In genomic region chr15:65867933-65868332, GRCh38 we compare ENCODE assay signal across 7 cellular contexts. TPM values are rescaled to one million over a fixed set of nuclear protein-coding genes. Genes with fewer than 3 reads are reported as not detected.
DNase-seq lines count a peak whose midpoint lies in the region; ATAC-seq and TF ChIP-seq lines count a peak whose summit lies in the region.
"Not testable (repeated sequence)": the region's sequence is repeated elsewhere in the genome, so short reads cannot be mapped to it uniquely, and the experiment has no call there.

No MANE protein-coding gene starts in this region.

- H3K27ac Mint-ChIP-seq in IgD-negative memory B cell: peak overlapping the region in 2 of 3 donors; percentile 99 to 100
- peak overlapping the region; percentile 96 for H3K27ac Mint-ChIP-seq in activated CD4-positive, alpha-beta memory T cell treated with anti-CD3 and anti-CD28 coated beads for 36 hours
- not testable (repeated sequence) for H3K27ac Mint-ChIP-seq in activated naive CD8-positive, alpha-beta T cell treated with anti-CD3 and anti-CD28 coated beads, Interleukin-2, amount 10 ng/mL, durations not matched to agents 7 days and 5 days; central memory CD8-positive, alpha-beta T cell (ENCODE audit: low read depth); type B pancreatic cell
- H3K27ac Mint-ChIP-seq in nephron: peak overlapping the region in 2 of 3 experiments; percentile 45 to 99

- not testable (repeated sequence) for H3K36me3 Mint-ChIP-seq in IgD-negative memory B cell; activated CD4-positive, alpha-beta memory T cell treated with anti-CD3 and anti-CD28 coated beads for 36 hours; activated naive CD8-positive, alpha-beta T cell treated with anti-CD3 and anti-CD28 coated beads, Interleukin-2, amount 10 ng/mL, durations not matched to agents 7 days and 5 days; nephron (ENCODE audit: low read depth); type B pancreatic cell
- peaks cover 21% of the 10 kb centered on the region for H3K36me3 Mint-ChIP-seq in central memory CD8-positive, alpha-beta T cell (ENCODE audit: insufficient read depth)

- not testable (repeated sequence) for DNase-seq in DND-41; activated CD4-positive, alpha-beta memory T cell treated with anti-CD3 and anti-CD28 coated beads for 36 hours; activated naive CD8-positive, alpha-beta T cell treated with anti-CD3 and anti-CD28 coated beads, Interleukin-2, amount 10 ng/mL, durations not matched to agents 7 days and 5 days; central memory CD8-positive, alpha-beta T cell (ENCODE audit: low spot score in 2 of 2); type B pancreatic cell (ENCODE audit: extremely low spot score, unreplicated experiment)

- not testable (repeated sequence) for H4K20me1 ChIP-seq in DND-41 (ENCODE audit: insufficient read depth, low read length)

- POLR2A ChIA-PET in activated CD4-positive, alpha-beta memory T cell treated with anti-CD3 and anti-CD28 coated beads for 36 hours (lab: Charles Lee): not testable (repeated sequence)
- POLR2A ChIA-PET in activated naive CD8-positive, alpha-beta T cell treated with anti-CD3 and anti-CD28 coated beads, Interleukin-2, amount 10 ng/mL, durations not matched to agents 7 days and 5 days (lab: Charles Lee): interaction anchor here (0.7 kb wide), 1 partner anchor 9 kb away, joined by 6 read pairs; no protein-coding TSS in a partner anchor

- intact Hi-C loops in activated CD4-positive, alpha-beta memory T cell treated with anti-CD3 and anti-CD28 coated beads for 36 hours (cut with micrococcal nuclease): loop anchor here (5.0 kb wide), 4 partner anchors 41 to 634 kb away; partner anchors contain the start of genes DENND4A, DIS3L and RPL4

- peaks cover 17 to 24% (median 18%) of the 10 kb centered on the region in 3 donors for H3K4me1 Mint-ChIP-seq in IgD-negative memory B cell
- peaks cover 22% of the 10 kb centered on the region for H3K4me1 Mint-ChIP-seq in activated CD4-positive, alpha-beta memory T cell treated with anti-CD3 and anti-CD28 coated beads for 36 hours (ENCODE audit: low read depth)
- H3K4me1 Mint-ChIP-seq in activated naive CD8-positive, alpha-beta T cell treated with anti-CD3 and anti-CD28 coated beads, Interleukin-2, amount 10 ng/mL, durations not matched to agents 7 days and 5 days: peaks cover 16% of the 10 kb centered on the region
- H3K4me1 Mint-ChIP-seq in central memory CD8-positive, alpha-beta T cell: peaks cover 40% of the 10 kb centered on the region
- peaks cover 16% of the 10 kb centered on the region for H3K4me1 Mint-ChIP-seq in nephron
- H3K4me1 Mint-ChIP-seq in type B pancreatic cell (ENCODE audit: unreplicated experiment): peaks cover 14% of the 10 kb centered on the region

- H3K4me3 Mint-ChIP-seq in IgD-negative memory B cell: not testable (repeated sequence)
- H3K4me3 Mint-ChIP-seq in activated CD4-positive, alpha-beta memory T cell treated with anti-CD3 and anti-CD28 coated beads for 36 hours: peak overlapping the region; percentile 96
- peak overlapping the region; percentile 100 for H3K4me3 Mint-ChIP-seq in activated naive CD8-positive, alpha-beta T cell treated with anti-CD3 and anti-CD28 coated beads, Interleukin-2, amount 10 ng/mL, durations not matched to agents 7 days and 5 days
- peak overlapping the region; percentile 99 for H3K4me3 Mint-ChIP-seq in central memory CD8-positive, alpha-beta T cell
- peak overlapping the region; percentile 98 to 99 (median 98) for H3K4me3 Mint-ChIP-seq in nephron
- H3K4me3 Mint-ChIP-seq in type B pancreatic cell: peak overlapping the region; percentile 100

- CTCF ChIA-PET in activated CD4-positive, alpha-beta memory T cell treated with anti-CD3 and anti-CD28 coated beads for 36 hours (lab: Charles Lee): not testable (repeated sequence)

- not testable (repeated sequence) for H3K4me3 ChIP-seq in DND-41 (ENCODE audit: low read depth in 1 of 2, low read length in 2 of 2)

- H3K9me3 ChIP-seq in DND-41 (ENCODE audit: insufficient read depth, low read length, severe bottlenecking): not testable (repeated sequence)

- not testable (repeated sequence) for H3K27ac ChIP-seq in DND-41 (ENCODE audit: low read length)

- not testable (repeated sequence) for ATAC-seq in DND-41 (ENCODE audit: insufficient read depth, low read depth); activated naive CD8-positive, alpha-beta T cell treated with anti-CD3 and anti-CD28 coated beads, Interleukin-2, amount 10 ng/mL, durations not matched to agents 7 days and 5 days (ENCODE audit: low read depth); central memory CD8-positive, alpha-beta T cell (replicated peaks; ENCODE audit: extremely low read depth, poor library complexity, severe bottlenecking)

- H3K4me1 ChIP-seq in DND-41 (ENCODE audit: insufficient read depth, low read length): peaks cover 32% of the 10 kb centered on the region

- not testable (repeated sequence) for H3K36me3 ChIP-seq in DND-41 (ENCODE audit: insufficient read depth, low read length)

- not testable (repeated sequence) for H2AFZ ChIP-seq in DND-41 (ENCODE audit: low read depth, low read length)

- not testable (repeated sequence) for TF ChIP-seq CTCF in DND-41 (IDR thresholded peaks at IDR 0.05; ENCODE audit: borderline replicate concordance, extremely low read depth, low read length, poor library complexity, severe bottlenecking); nephron (IDR thresholded peaks at IDR 0.05; ENCODE audit: unreplicated experiment in 3 of 3); type B pancreatic cell (conservative IDR thresholded peaks at IDR 0.05)

- H3K9me3 Mint-ChIP-seq in IgD-negative memory B cell; activated CD4-positive, alpha-beta memory T cell treated with anti-CD3 and anti-CD28 coated beads for 36 hours; activated naive CD8-positive, alpha-beta T cell treated with anti-CD3 and anti-CD28 coated beads, Interleukin-2, amount 10 ng/mL, durations not matched to agents 7 days and 5 days; central memory CD8-positive, alpha-beta T cell; nephron; type B pancreatic cell: not testable (repeated sequence)

- not testable (repeated sequence) for H3K9ac ChIP-seq in DND-41 (ENCODE audit: low read depth, low read length)

- H3K27me3 Mint-ChIP-seq in IgD-negative memory B cell; activated CD4-positive, alpha-beta memory T cell treated with anti-CD3 and anti-CD28 coated beads for 36 hours; activated naive CD8-positive, alpha-beta T cell treated with anti-CD3 and anti-CD28 coated beads, Interleukin-2, amount 10 ng/mL, durations not matched to agents 7 days and 5 days; central memory CD8-positive, alpha-beta T cell; nephron (ENCODE audit: low read depth); type B pancreatic cell: not testable (repeated sequence)

- peaks cover 36% of the 10 kb centered on the region for H3K79me2 ChIP-seq in DND-41 (ENCODE audit: insufficient read depth, low read length)

- H3K27me3 ChIP-seq in DND-41 (ENCODE audit: insufficient read depth, low read length, poor library complexity): not testable (repeated sequence)

- H3K4me2 ChIP-seq in DND-41 (ENCODE audit: insufficient read depth, low read length): peak overlapping the region; percentile 68; the same call in 1 of the 2 replicates

RNA-seq across cellular contexts. Expression of gene RAB11A, which starts 1.4 kb away (rescaled TPM):
- 248 TPM for polyA plus RNA-seq in IgD-negative memory B cell
- total RNA-seq in activated CD4-positive, alpha-beta memory T cell treated with anti-CD3 and anti-CD28 coated beads for 36 hours: 100 to 1,000 TPM; 171 to 181 TPM
- total RNA-seq in activated naive CD8-positive, alpha-beta T cell treated with anti-CD3 and anti-CD28 coated beads, Interleukin-2, amount 10 ng/mL, durations not matched to agents 7 days and 5 days: 100 to 1,000 TPM; 141 to 151 TPM
- total RNA-seq in type B pancreatic cell (ENCODE audit: low replicate concordance): 266 and 484 TPM in 2 replicates
